Comparison of ENCODE assay signal across 23 cellular contexts in genomic region chr11:47867821-47868220, GRCh38. TPM values are rescaled to one million over a fixed set of nuclear protein-coding genes. Genes with fewer than 3 reads are reported as not detected.
DNase-seq lines count a peak whose midpoint lies in the region; FAIRE-seq and TF ChIP-seq lines count a peak whose summit lies in the region.
"Had no signal": no experiment of that assay in that cellular context is flagged by ENCODE, and none has a peak within 500 bp of the region (broad histone marks: within the 10 kb centered on the region; RNA-seq: fewer than 3 reads in every experiment).

No MANE protein-coding gene starts in this region.

- WGBS in esophagus squamous epithelium, 2 donors = 71 to 82% methylated on average over 3 of the region's 3 CpGs
- WGBS in small intestine, 3 donors = 88 to 99% (median 98%) methylated on average over 3 of the region's 3 CpGs

- no peak overlapping the region for H3K4me3 ChIP-seq in cardiac fibroblast (replicated peaks in 1 of 2; ENCODE audit: low read depth in 2 of 2, low read length in 2 of 2)
- no peak overlapping the region for H3K4me3 ChIP-seq in esophagus squamous epithelium
- H3K4me3 ChIP-seq in small intestine (ENCODE audit: low read depth in 1 of 2, low read length in 2 of 2) = no peak overlapping the region
- H3K4me3 ChIP-seq: BLaER1 treated with 17β-estradiol and CSF1 and Interleukin-3, amounts not matched to agents 10 nM and 100 nM had no signal

- H3K27me3 ChIP-seq in esophagus squamous epithelium = no peaks in the 10 kb centered on the region
- no peaks in the 10 kb centered on the region for H3K27me3 ChIP-seq in small intestine (ENCODE audit: control insufficient read depth in 2 of 2, insufficient read depth in 2 of 2, low read length in 2 of 2)
- H3K27me3 ChIP-seq: BLaER1 treated with 17β-estradiol and CSF1 and Interleukin-3, amounts not matched to agents 10 nM and 100 nM had no signal

- peak; percentile 62 for DNase-seq in EH (ENCODE audit: low read depth)
- peak; percentile 41 for DNase-seq in NCI-H226
- peak; percentile 27 to 41 for DNase-seq in cardiac fibroblast (ENCODE audit: low read depth in 2 of 2)
- peak; percentile 44 for DNase-seq in stromal cell of bone marrow (ENCODE audit: low read depth)
- no peak for DNase-seq in esophagus squamous epithelium (lab: John Stamatoyannopoulos, UW)
- DNase-seq in globus pallidus (ENCODE audit: low spot score) = no peak
- DNase-seq in small intestine = no peak
- DNase-seq: CD4-positive, alpha-beta T cell; DMS79 treated with DMSO at 0.1 percent for 48 hours; H7; NCI-H1048; NCI-H1417; NCI-H1694; NCI-H2081; NCI-H2227 treated with DMSO at 0.1 percent for 48 hours; NCI-H510A; NCI-H69; SHP77; T-helper 1 cell had no signal

- H3K36me3 ChIP-seq in esophagus squamous epithelium = no peaks in the 10 kb centered on the region
- H3K36me3 ChIP-seq in small intestine (ENCODE audit: control insufficient read depth in 2 of 2, insufficient read depth in 2 of 2, low read length in 2 of 2) = no peaks in the 10 kb centered on the region
- H3K36me3 ChIP-seq: BLaER1 treated with 17β-estradiol and CSF1 and Interleukin-3, amounts not matched to agents 10 nM and 100 nM had no signal

- TF ChIP-seq CTCF in cardiac fibroblast (IDR thresholded peaks at IDR 0.05; ENCODE audit: low read depth, low read length) (no peak), esophagus squamous epithelium (IDR thresholded peaks at IDR 0.05) (no peak)

- no peak overlapping the region for H3K27ac ChIP-seq in esophagus squamous epithelium
- no peak overlapping the region for H3K27ac ChIP-seq in small intestine (ENCODE audit: low read depth in 1 of 2, low read length in 1 of 2)
- H3K27ac ChIP-seq: BLaER1 treated with 17β-estradiol and CSF1 and Interleukin-3, amounts not matched to agents 10 nM and 100 nM; KMS-11; RWPE1 had no signal

- intact Hi-C loops in esophagus squamous epithelium (cut with DNase I) = no loop called here

- peaks cover 0 to 54% (median 6%) of the 10 kb centered on the region in 3 donors for H3K4me1 ChIP-seq in esophagus squamous epithelium
- H3K4me1 ChIP-seq in small intestine (ENCODE audit: control insufficient read depth in 2 of 2, insufficient read depth in 1 of 2, low read depth in 1 of 2, low read length in 1 of 2) = peaks cover 0 to 5% of the 10 kb centered on the region in 2 donors

- no peak for TF ChIP-seq POLR2A in esophagus squamous epithelium (IDR thresholded peaks at IDR 0.05)

- FAIRE-seq in small intestine (lab: Jason Lieb, UNC) = no peak
- FAIRE-seq: GM19239 had no signal

- H3K9me3 ChIP-seq in esophagus squamous epithelium (no peaks in the 10 kb centered on the region), small intestine (ENCODE audit: control insufficient read depth, low read depth) (no peaks in the 10 kb centered on the region)

RNA-seq across cellular contexts. Expression of gene NUP160, which starts 19.7 kb away (rescaled TPM):
- 10 to 100 TPM; 11.0 to 30.1 (median 20.7) TPM for total RNA-seq in esophagus squamous epithelium
- polyA plus RNA-seq in small intestine = 10 to 100 TPM in 1 of 3 donors, 1 to 10 TPM in 2; 7.8 to 15.1 (median 8.3) TPM

Comparison
In these comparisons a context has a peak if more than half of its experiments do, and no peak if none do; other contexts are left out.
1. DNase-seq: peak in EH (single experiment), NCI-H226 (single experiment), cardiac fibroblast (2 of 2) and stromal cell of bone marrow (single experiment); none in esophagus squamous epithelium (single experiment), globus pallidus (single experiment) and small intestine (single experiment).